ENCODE assay signal across 21 cellular contexts in genomic region chr10:125283831-125284614, GRCh38.
"Had no signal": no experiment of that assay in that cellular context is flagged by ENCODE, and none has a peak within 500 bp of the region (broad histone marks: within the 10 kb centered on the region; RNA-seq: fewer than 3 reads in every experiment).

No MANE protein-coding gene starts in this region.

- H3K4me1 ChIP-seq: left ventricle myocardium inferior, lower lobe of right lung, prostate gland, right atrium auricular region, stomach, thyroid gland had no signal

- H3K27ac ChIP-seq: left ventricle myocardium inferior, lower lobe of right lung, prostate gland, right atrium auricular region, stomach, thyroid gland had no signal

- H3K4me2 ChIP-seq: smooth muscle cell had no signal

- H3K36me3 Mint-ChIP-seq: memory B cell; naive B cell; natural killer cell treated with Interleukin-12 subunit alpha and Interleukin-12 subunit beta and Interleukin-15 and Interleukin-18, amount 100 ng/mL, for 72 hours; stimulated activated effector memory CD8-positive, alpha-beta T cell treated with anti-CD3 and anti-CD28 coated beads, Interleukin-12 subunit alpha, Interleukin-12 subunit beta, amount 100 ng/mL, for 72 hours had no signal

- H3K27ac Mint-ChIP-seq: memory B cell; naive B cell; natural killer cell treated with Interleukin-12 subunit alpha and Interleukin-12 subunit beta and Interleukin-15 and Interleukin-18, amount 100 ng/mL, for 72 hours; stimulated activated effector memory CD8-positive, alpha-beta T cell treated with anti-CD3 and anti-CD28 coated beads, Interleukin-12 subunit alpha, Interleukin-12 subunit beta, amount 100 ng/mL, for 72 hours had no signal

- H3K9me3 Mint-ChIP-seq: natural killer cell treated with Interleukin-12 subunit alpha and Interleukin-12 subunit beta and Interleukin-15 and Interleukin-18, amount 100 ng/mL, for 72 hours had no signal

- DNase-seq: cortex of kidney; effector memory CD8-positive, alpha-beta T cell; erythroblast; kidney; left cardiac atrium; left ventricle myocardium inferior; lower lobe of right lung; naive B cell; stimulated activated CD4-positive, alpha-beta T cell treated with anti-CD3 and anti-CD28 coated beads, Interleukin-2, amount 100 ng/mL, for 24 hours; stimulated activated CD4-positive, alpha-beta T cell treated with anti-CD3 and anti-CD28 coated beads, Interleukin-4, amount 100 ng/mL, for 24 hours; stimulated activated naive CD4-positive, alpha-beta T cell treated with Interleukin-2 at 50 U/mL for 16 hours; stomach; thyroid gland had no signal

- ATAC-seq: effector memory CD8-positive, alpha-beta T cell; left cardiac atrium; lower lobe of right lung; natural killer cell treated with Interleukin-12 subunit alpha and Interleukin-12 subunit beta and Interleukin-15 and Interleukin-18, amount 100 ng/mL, for 72 hours; sciatic nerve; stimulated activated effector memory CD8-positive, alpha-beta T cell treated with anti-CD3 and anti-CD28 coated beads, Interleukin-12 subunit alpha, Interleukin-12 subunit beta, amount 100 ng/mL, for 72 hours had no signal

- H3K4me1 Mint-ChIP-seq: memory B cell; stimulated activated effector memory CD8-positive, alpha-beta T cell treated with anti-CD3 and anti-CD28 coated beads, Interleukin-12 subunit alpha, Interleukin-12 subunit beta, amount 100 ng/mL, for 72 hours had no signal

- H3K36me3 ChIP-seq: left ventricle myocardium inferior, lower lobe of right lung, prostate gland, right atrium auricular region, stomach, thyroid gland had no signal

- H3K4me3 Mint-ChIP-seq: effector memory CD8-positive, alpha-beta T cell; memory B cell; naive B cell; natural killer cell treated with Interleukin-12 subunit alpha and Interleukin-12 subunit beta and Interleukin-15 and Interleukin-18, amount 100 ng/mL, for 72 hours; neural crest cell; stimulated activated effector memory CD8-positive, alpha-beta T cell treated with anti-CD3 and anti-CD28 coated beads, Interleukin-12 subunit alpha, Interleukin-12 subunit beta, amount 100 ng/mL, for 72 hours had no signal

- H3K27me3 ChIP-seq: right atrium auricular region, thyroid gland had no signal

- H3K4me3 ChIP-seq: left ventricle myocardium inferior, lower lobe of right lung, prostate gland, right atrium auricular region, smooth muscle cell, stomach, thyroid gland had no signal

- H3K9me3 ChIP-seq: lower lobe of right lung, prostate gland, thyroid gland had no signal
